ENCODE assay signal across 25 cellular contexts in genomic region chr1:16091296-16091695, GRCh38. TPM values are rescaled to one million over a fixed set of nuclear protein-coding genes. Genes with fewer than 3 reads are reported as not detected.
A peak's percentile ranks its signal among the peaks of the same experiment; 100 is the strongest.
DNase-seq lines count a peak whose midpoint lies in the region; ATAC-seq and TF ChIP-seq lines count a peak whose summit lies in the region.
"Had no signal": no experiment of that assay in that cellular context is flagged by ENCODE, and none has a peak within 500 bp of the region (broad histone marks: within the 10 kb centered on the region; RNA-seq: fewer than 3 reads in every experiment).

No MANE protein-coding gene starts in this region.

- no peaks in the 10 kb centered on the region for H3K9me3 Mint-ChIP-seq in activated naive CD4-positive, alpha-beta T cell treated with anti-CD3 and anti-CD28 coated beads for 36 hours
- H3K9me3 Mint-ChIP-seq: activated CD4-positive, alpha-beta memory T cell treated with anti-CD3 and anti-CD28 coated beads, Interleukin-2, amount 10 ng/mL, durations not matched to agents 7 days and 5 days; activated naive CD4-positive, alpha-beta T cell treated with anti-CD3 and anti-CD28 coated beads, Interleukin-2, amount 50 U/mL, for 72 hours; natural killer cell treated with Interleukin-12 subunit alpha and Interleukin-12 subunit beta and Interleukin-15 and Interleukin-18, amount 100 ng/mL, for 72 hours; stimulated activated naive CD8-positive, alpha-beta T cell treated with anti-CD3 and anti-CD28 coated beads, Interleukin-15, amount 100 ng/mL, for 72 hours; T-helper 2 cell treated with Interferon-gamma antibody and Interleukin-4, amounts not matched to agents 5 μg/mL and 100 μg/mL, for 36 hours; type B pancreatic cell had no signal

- H3K4me3 ChIP-seq in epithelial cell of esophagus (ENCODE audit: low read length) = no peak overlapping the region
- H3K4me3 ChIP-seq: GM12878 had no signal

- no peak for ATAC-seq in HG03520 (IDR thresholded peaks at IDR 0.05; ENCODE audit: unreplicated experiment)
- ATAC-seq: activated naive CD4-positive, alpha-beta T cell treated with anti-CD3 and anti-CD28 coated beads, Interleukin-2, amount 50 U/mL, for 72 hours; GM12878; stimulated activated naive CD8-positive, alpha-beta T cell treated with anti-CD3 and anti-CD28 coated beads, Interleukin-15, amount 100 ng/mL, for 72 hours had no signal

- peak; percentile 27 for DNase-seq in DMS79 (lab: John Stamatoyannopoulos, UW)
- no peak for DNase-seq in DMS79 treated with DMSO at 0.1 percent for 48 hours (lab: John Stamatoyannopoulos, UW)
- DNase-seq in NCI-H510A treated with DMSO at 0.1 percent for 48 hours (lab: John Stamatoyannopoulos, UW) = peak; percentile 90
- DNase-seq in epithelial cell of esophagus (ENCODE audit: low read depth) = peak; percentile 78
- peak; percentile 1 for DNase-seq in retina
- DNase-seq in GM19238 (ENCODE audit: insufficient read length, low spot score) = no peak
- DNase-seq in activated naive CD4-positive, alpha-beta T cell treated with anti-CD3 and anti-CD28 coated beads for 36 hours = no peak
- DNase-seq: 8988T; activated CD4-positive, alpha-beta memory T cell treated with anti-CD3 and anti-CD28 coated beads, Interleukin-2, amount 10 ng/mL, durations not matched to agents 7 days and 5 days; activated CD4-positive, CD25-positive, alpha-beta regulatory T cell; activated T-cell treated with anti-CD3 and anti-CD28 coated beads, Interleukin-2, amount 50 U/mL, for 1 hour; BE2C; Calu3; kidney glomerular epithelial cell; mesendoderm; MV-4-11; NCI-H2081 treated with DMSO at 0.1 percent for 48 hours; NCI-H748 treated with DMSO at 0.1 percent for 48 hours; stimulated activated naive CD8-positive, alpha-beta T cell treated with anti-CD3 and anti-CD28 coated beads, Interleukin-15, amount 100 ng/mL, for 72 hours had no signal

- no peaks in the 10 kb centered on the region for H3K27me3 Mint-ChIP-seq in activated naive CD4-positive, alpha-beta T cell treated with anti-CD3 and anti-CD28 coated beads for 36 hours (ENCODE audit: low read depth)

- TF ChIP-seq CTCF in epithelial cell of esophagus (IDR thresholded peaks at IDR 0.05; ENCODE audit: insufficient read depth, low read depth, low read length, missing control alignments) = no peak

- H3K27ac Mint-ChIP-seq in activated naive CD4-positive, alpha-beta T cell treated with anti-CD3 and anti-CD28 coated beads for 36 hours = no peak overlapping the region
- H3K27ac Mint-ChIP-seq: activated CD4-positive, alpha-beta memory T cell treated with anti-CD3 and anti-CD28 coated beads, Interleukin-2, amount 10 ng/mL, durations not matched to agents 7 days and 5 days; activated naive CD4-positive, alpha-beta T cell treated with anti-CD3 and anti-CD28 coated beads, Interleukin-2, amount 50 U/mL, for 72 hours; T-helper 2 cell treated with Interferon-gamma antibody and Interleukin-4, amounts not matched to agents 5 μg/mL and 100 μg/mL, for 36 hours; type B pancreatic cell had no signal

- H3K36me3 Mint-ChIP-seq in activated naive CD4-positive, alpha-beta T cell treated with anti-CD3 and anti-CD28 coated beads for 36 hours (ENCODE audit: low read depth) = no peaks in the 10 kb centered on the region
- H3K36me3 Mint-ChIP-seq: activated naive CD4-positive, alpha-beta T cell treated with anti-CD3 and anti-CD28 coated beads, Interleukin-2, amount 50 U/mL, for 72 hours; natural killer cell treated with Interleukin-12 subunit alpha and Interleukin-12 subunit beta and Interleukin-15 and Interleukin-18, amount 100 ng/mL, for 72 hours; type B pancreatic cell had no signal

- no peaks in the 10 kb centered on the region for H3K4me1 Mint-ChIP-seq in activated naive CD4-positive, alpha-beta T cell treated with anti-CD3 and anti-CD28 coated beads for 36 hours (ENCODE audit: low read depth)
- H3K4me1 Mint-ChIP-seq: activated CD4-positive, alpha-beta memory T cell treated with anti-CD3 and anti-CD28 coated beads, Interleukin-2, amount 10 ng/mL, durations not matched to agents 7 days and 5 days; stimulated activated naive CD8-positive, alpha-beta T cell treated with anti-CD3 and anti-CD28 coated beads, Interleukin-15, amount 100 ng/mL, for 72 hours had no signal

- H3K4me3 Mint-ChIP-seq in activated naive CD4-positive, alpha-beta T cell treated with anti-CD3 and anti-CD28 coated beads for 36 hours = no peak overlapping the region
- H3K4me3 Mint-ChIP-seq: activated CD4-positive, alpha-beta memory T cell treated with anti-CD3 and anti-CD28 coated beads, Interleukin-2, amount 10 ng/mL, durations not matched to agents 7 days and 5 days; natural killer cell treated with Interleukin-12 subunit alpha and Interleukin-12 subunit beta and Interleukin-15 and Interleukin-18, amount 100 ng/mL, for 72 hours; stimulated activated naive CD8-positive, alpha-beta T cell treated with anti-CD3 and anti-CD28 coated beads, Interleukin-15, amount 100 ng/mL, for 72 hours; T-helper 2 cell treated with Interferon-gamma antibody and Interleukin-4, amounts not matched to agents 5 μg/mL and 100 μg/mL, for 36 hours; type B pancreatic cell had no signal

- intact Hi-C loops in activated naive CD4-positive, alpha-beta T cell treated with anti-CD3 and anti-CD28 coated beads for 36 hours (cut with micrococcal nuclease) = no loop called here

- CTCF ChIA-PET in activated naive CD4-positive, alpha-beta T cell treated with anti-CD3 and anti-CD28 coated beads for 36 hours (lab: Charles Lee) = interaction anchor here (1.8 kb wide), 1 partner anchor 12 kb away, joined by 6 read pairs; no protein-coding TSS in a partner anchor

RNA-seq across cellular contexts. Expression of gene FAM131C, which starts 17.8 kb away (rescaled TPM):
- total RNA-seq in activated naive CD4-positive, alpha-beta T cell treated with anti-CD3 and anti-CD28 coated beads for 36 hours = not detected
- total RNA-seq: GM12878; natural killer cell treated with Interleukin-12 subunit alpha and Interleukin-12 subunit beta and Interleukin-15 and Interleukin-18, amount 100 ng/mL, for 72 hours had no signal

RNA-seq across cellular contexts. Expression of gene CLCNKB, which starts 47.7 kb away (rescaled TPM):
- not detected for total RNA-seq in activated naive CD4-positive, alpha-beta T cell treated with anti-CD3 and anti-CD28 coated beads for 36 hours
- total RNA-seq: activated CD4-positive, alpha-beta memory T cell treated with anti-CD3 and anti-CD28 coated beads, Interleukin-2, amount 10 ng/mL, durations not matched to agents 7 days and 5 days; activated naive CD4-positive, alpha-beta T cell treated with anti-CD3 and anti-CD28 coated beads, Interleukin-2, amount 50 U/mL, for 72 hours; Calu3; GM12878; natural killer cell treated with Interleukin-12 subunit alpha and Interleukin-12 subunit beta and Interleukin-15 and Interleukin-18, amount 100 ng/mL, for 72 hours had no signal

Comparison
In these comparisons a context has a peak if more than half of its experiments do, and no peak if none do; other contexts are left out.
1. DNase-seq: peak in DMS79 (single experiment), NCI-H510A treated with DMSO at 0.1 percent for 48 hours (single experiment), epithelial cell of esophagus (single experiment) and retina (single experiment); none in DMS79 treated with DMSO at 0.1 percent for 48 hours (single experiment), GM19238 (single experiment) and activated naive CD4-positive, alpha-beta T cell treated with anti-CD3 and anti-CD28 coated beads for 36 hours (single experiment).